Comparison of ENCODE assay signal across 35 cellular contexts in genomic region chr15:91524534-91524933, GRCh38.
"Had no signal": no experiment of that assay in that cellular context is flagged by ENCODE, and none has a peak within 500 bp of the region (broad histone marks: within the 10 kb centered on the region; RNA-seq: fewer than 3 reads in every experiment).

No MANE protein-coding gene starts in this region.

- H3K27me3 ChIP-seq: adrenal gland, body of pancreas, brain microvascular endothelial cell had no signal

- FAIRE-seq: astrocyte, TTC549 had no signal

- H3K36me3 ChIP-seq: adrenal gland, brain microvascular endothelial cell, breast epithelium had no signal

- DNase-seq: activated B cell treated with CpG ODN at 0.5 μM for 24 hours; activated CD4-positive, alpha-beta memory T cell treated with anti-CD3 and anti-CD28 coated beads for 36 hours; activated CD4-positive, alpha-beta T cell treated with anti-CD3 and anti-CD28 coated beads for 4 hours; activated CD4-positive, alpha-beta T cell treated with anti-CD3 and anti-CD28 coated beads, Interleukin-2, amount 10 ng/mL, durations not matched to agents 24 days and 14 days; activated CD4-positive, alpha-beta T cell treated with anti-CD3 and anti-CD28 coated beads, Interleukin-2, amount 50 U/mL, for 1 hour; activated CD4-positive, alpha-beta T cell treated with anti-CD3 and anti-CD28 coated beads, Interleukin-2, amount 50 U/mL, for 4 hours; activated CD4-positive, CD25-positive, alpha-beta regulatory T cell treated with anti-CD3 and anti-CD28 coated beads, Interleukin-2, amount 50 U/mL, for 72 hours; activated CD8-positive, alpha-beta memory T cell treated with anti-CD3 and anti-CD28 coated beads, Interleukin-2, amount 50 U/mL, for 4 hours; activated CD8-positive, alpha-beta T cell treated with anti-CD3 and anti-CD28 coated beads for 36 hours; activated effector memory CD4-positive, alpha-beta T cell treated with anti-CD3 and anti-CD28 coated beads, Interleukin-2, amount 50 U/mL, for 16 hours; activated gamma-delta T cell treated with Interleukin-2 at 50 U/mL for 16 hours; activated naive CD4-positive, alpha-beta T cell; activated naive CD4-positive, alpha-beta T cell treated with anti-CD3 and anti-CD28 coated beads, Interleukin-2, amount 50 U/mL, for 16 hours; activated T-cell treated with anti-CD3 and anti-CD28 coated beads for 4 hours; activated T-cell treated with anti-CD3 and anti-CD28 coated beads, Interleukin-2, amount 50 U/mL, for 1 hour; activated T-cell treated with anti-CD3 and anti-CD28 coated beads, Interleukin-2, amount 50 U/mL, for 4 hours; activated T-cell treated with anti-CD3 and anti-CD28 coated beads, Interleukin-2, amount 50 U/mL, for 72 hours; adrenal gland; amniotic stem cell; aorta; body of pancreas; brain microvascular endothelial cell; central memory CD4-positive, alpha-beta T cell; T-helper 1 cell; T-helper 2 cell; T-helper 9 cell had no signal

- H3K9me3 ChIP-seq: adrenal gland, body of pancreas, breast epithelium had no signal

- H3K9me3 Mint-ChIP-seq: activated B cell treated with CpG ODN at 0.5 μM for 24 hours; activated CD4-positive, alpha-beta memory T cell treated with anti-CD3 and anti-CD28 coated beads for 36 hours; activated CD4-positive, alpha-beta T cell treated with anti-CD3 and anti-CD28 coated beads, Interleukin-2, amount 10 ng/mL, durations not matched to agents 24 days and 14 days; activated CD8-positive, alpha-beta T cell treated with anti-CD3 and anti-CD28 coated beads for 36 hours; activated naive CD4-positive, alpha-beta T cell treated with anti-CD3 and anti-CD28 coated beads, Interleukin-2, amount 50 U/mL, for 72 hours; activated T-cell treated with anti-CD3 and anti-CD28 coated beads, Interleukin-2, amount 50 U/mL, for 4 hours; activated T-helper 1 cell treated with anti-CD3 and anti-CD28 coated beads, Interleukin-12 subunit alpha, Interleukin-12 subunit beta, Interleukin-2, Interleukin-4 antibody, amounts not matched to agents 30 ng/mL and 10 ng/mL and 1 ng/mL, durations not matched to agents 14 hours and 24 hours and 36 hours; activated T-helper 17 cell treated with anti-CD3 and anti-CD28 coated beads, Interleukin-2, amount 50 U/mL, for 72 hours; T-helper 1 cell treated with Interleukin-12 subunit alpha and Interleukin-12 subunit beta and Interleukin-4 antibody, amounts not matched to agents 30 μg/mL and 1 μg/mL, for 36 hours; T-helper 2 cell treated with Interferon-gamma antibody and Interleukin-4, amounts not matched to agents 5 μg/mL and 100 μg/mL, for 36 hours had no signal

- ATAC-seq: activated CD8-positive, alpha-beta T cell treated with anti-CD3 and anti-CD28 coated beads for 36 hours; activated naive CD4-positive, alpha-beta T cell treated with anti-CD3 and anti-CD28 coated beads, Interleukin-2, amount 50 U/mL, for 72 hours; activated T-cell treated with anti-CD3 and anti-CD28 coated beads, Interleukin-2, amount 50 U/mL, for 4 hours; activated T-cell treated with anti-CD3 and anti-CD28 coated beads, Interleukin-2, amount 50 U/mL, for 72 hours; activated T-helper 17 cell treated with anti-CD3 and anti-CD28 coated beads, Interleukin-2, amount 50 U/mL, for 72 hours; body of pancreas had no signal

- H3K4me3 ChIP-seq: adrenal gland, body of pancreas, breast epithelium had no signal

- H3K27me3 Mint-ChIP-seq: activated CD4-positive, alpha-beta memory T cell treated with anti-CD3 and anti-CD28 coated beads for 36 hours had no signal

- H3K27ac ChIP-seq: adrenal gland, body of pancreas, brain microvascular endothelial cell, breast epithelium, VCaP had no signal

- H3K4me3 Mint-ChIP-seq: activated B cell treated with CpG ODN at 0.5 μM for 24 hours; activated CD4-positive, alpha-beta memory T cell treated with anti-CD3 and anti-CD28 coated beads for 36 hours; activated CD4-positive, alpha-beta T cell treated with anti-CD3 and anti-CD28 coated beads, Interleukin-2, amount 10 ng/mL, durations not matched to agents 24 days and 14 days; activated CD8-positive, alpha-beta T cell treated with anti-CD3 and anti-CD28 coated beads for 36 hours; activated T-cell treated with anti-CD3 and anti-CD28 coated beads, Interleukin-2, amount 50 U/mL, for 4 hours; activated T-cell treated with anti-CD3 and anti-CD28 coated beads, Interleukin-2, amount 50 U/mL, for 72 hours; activated T-helper 1 cell treated with anti-CD3 and anti-CD28 coated beads, Interleukin-12 subunit alpha, Interleukin-12 subunit beta, Interleukin-2, Interleukin-4 antibody, amounts not matched to agents 30 ng/mL and 10 ng/mL and 1 ng/mL, durations not matched to agents 14 hours and 24 hours and 36 hours; activated T-helper 17 cell treated with anti-CD3 and anti-CD28 coated beads, Interleukin-2, amount 50 U/mL, for 72 hours; T-helper 1 cell treated with Interleukin-12 subunit alpha and Interleukin-12 subunit beta and Interleukin-4 antibody, amounts not matched to agents 30 μg/mL and 1 μg/mL, for 36 hours; T-helper 2 cell treated with Interferon-gamma antibody and Interleukin-4, amounts not matched to agents 5 μg/mL and 100 μg/mL, for 36 hours had no signal

- H3K4me1 ChIP-seq: adrenal gland, body of pancreas, breast epithelium had no signal

- H3K27ac Mint-ChIP-seq: activated B cell treated with CpG ODN at 0.5 μM for 24 hours; activated CD4-positive, alpha-beta memory T cell treated with anti-CD3 and anti-CD28 coated beads for 36 hours; activated CD4-positive, alpha-beta T cell treated with anti-CD3 and anti-CD28 coated beads, Interleukin-2, amount 10 ng/mL, durations not matched to agents 24 days and 14 days; activated CD8-positive, alpha-beta T cell treated with anti-CD3 and anti-CD28 coated beads for 36 hours; activated T-cell treated with anti-CD3 and anti-CD28 coated beads, Interleukin-2, amount 50 U/mL, for 72 hours; activated T-helper 1 cell treated with anti-CD3 and anti-CD28 coated beads, Interleukin-12 subunit alpha, Interleukin-12 subunit beta, Interleukin-2, Interleukin-4 antibody, amounts not matched to agents 30 ng/mL and 10 ng/mL and 1 ng/mL, durations not matched to agents 14 hours and 24 hours and 36 hours; T-helper 1 cell treated with Interleukin-12 subunit alpha and Interleukin-12 subunit beta and Interleukin-4 antibody, amounts not matched to agents 30 μg/mL and 1 μg/mL, for 36 hours; T-helper 2 cell treated with Interferon-gamma antibody and Interleukin-4, amounts not matched to agents 5 μg/mL and 100 μg/mL, for 36 hours had no signal

- H3K36me3 Mint-ChIP-seq: activated CD4-positive, alpha-beta memory T cell treated with anti-CD3 and anti-CD28 coated beads for 36 hours; activated naive CD4-positive, alpha-beta T cell treated with anti-CD3 and anti-CD28 coated beads, Interleukin-2, amount 50 U/mL, for 72 hours had no signal

- H3K4me1 Mint-ChIP-seq: activated B cell treated with CpG ODN at 0.5 μM for 24 hours had no signal
